In genomic region chr20:24677626-24678328, GRCh38 we compare ENCODE assay signal across 19 cellular contexts.
DNase-seq lines count a peak whose midpoint lies in the region; ATAC-seq and TF ChIP-seq lines count a peak whose summit lies in the region.
"Had no signal": no experiment of that assay in that cellular context is flagged by ENCODE, and none has a peak within 500 bp of the region (broad histone marks: within the 10 kb centered on the region; RNA-seq: fewer than 3 reads in every experiment).

No MANE protein-coding gene starts in this region.

- WGBS in sigmoid colon, 2 donors, result 67 to 82% methylated on average over 9 of the region's 9 CpGs

- intact Hi-C loops in sigmoid colon (cut with DNase I), result no loop called here
- intact Hi-C loops in PC-3 (cut with micrococcal nuclease), result no loop called here

- no peak overlapping the region for H3K4me3 Mint-ChIP-seq in GM23338

- H3K9me3 Mint-ChIP-seq in GM23338, result peaks cover 4% of the 10 kb centered on the region; the same call in 1 of the 3 replicates
- H3K9me3 Mint-ChIP-seq: CD4-positive, alpha-beta memory T cell had no signal

- CTCF ChIA-PET in PC-3 (lab: Charles Lee), result no interaction called here

- H3K36me3 ChIP-seq in GM23338 (ENCODE audit: insufficient read depth) (no peaks in the 10 kb centered on the region), RWPE2 (ENCODE audit: low read depth) (no peaks in the 10 kb centered on the region), sigmoid colon (no peaks in the 10 kb centered on the region), PC-3 (ENCODE audit: low read depth, low read length) (no peaks in the 10 kb centered on the region)

- H3K27me3 ChIP-seq in GM23338 (ENCODE audit: insufficient read depth), result no peaks in the 10 kb centered on the region
- no peaks in the 10 kb centered on the region for H3K27me3 ChIP-seq in RWPE2 (ENCODE audit: insufficient read depth, poor library complexity, severe bottlenecking)
- H3K27me3 ChIP-seq in sigmoid colon, result no peaks in the 10 kb centered on the region
- H3K27me3 ChIP-seq in PC-3 (ENCODE audit: low read length), result 0 out of 2 replicates have a peak, but pooled peaks cover 3% of the 10 kb centered on the region

- ATAC-seq in GM23338 (peak; percentile 59), RWPE2 (ENCODE audit: low read depth) (no peak), PC-3 (no peak)

- H3K9me3 ChIP-seq in RWPE2 (ENCODE audit: severe bottlenecking) (no peaks in the 10 kb centered on the region), sigmoid colon (no peaks in the 10 kb centered on the region), PC-3 (ENCODE audit: low read length) (no peaks in the 10 kb centered on the region)

- DNase-seq in GM23338 (ENCODE audit: low spot score) (peak; percentile 3), RWPE2 (ENCODE audit: low spot score) (peak; percentile 9), iPS-NIHi7 (ENCODE audit: extremely low spot score) (peak; percentile 35), sigmoid colon (peak; percentile 27), RKO (ENCODE audit: low spot score) (no peak), PC-3 (no peak), midbrain (lab: John Stamatoyannopoulos, UW) (no peak)
- DNase-seq: Calu3; CD4-positive, alpha-beta memory T cell; DMS53; GM23248; KBM-7; MV-4-11; NCI-H1417 treated with DMSO at 0.1 percent for 48 hours; NCI-H1930; NCI-H2171; NCI-H446; PC-9 had no signal

- H3K27me3 Mint-ChIP-seq in GM23338 (ENCODE audit: insufficient read depth, low read depth, poor library complexity), result peaks cover 13% of the 10 kb centered on the region

- peaks cover 4% of the 10 kb centered on the region; the same call in 1 of the 3 replicates for H3K4me1 Mint-ChIP-seq in GM23338
- H3K4me1 Mint-ChIP-seq: CD4-positive, alpha-beta memory T cell had no signal

- H3F3A ChIP-seq in GM23338 (replicated peaks; ENCODE audit: low read depth) (no peaks in the 10 kb centered on the region), PC-3 (ENCODE audit: low read length, unreplicated experiment) (no peaks in the 10 kb centered on the region)

- H3K9ac ChIP-seq in PC-3 (ENCODE audit: low read length), result no peak overlapping the region
- H3K9ac ChIP-seq: GM23248 had no signal

- TF ChIP-seq CTCF in GM23338 (conservative IDR thresholded peaks at IDR 0.05; ENCODE audit: low read depth in 2 of 2) (peak in 1 of 2 experiments; percentile 30; a peak in 2 of 4 replicates), RWPE2 (IDR thresholded peaks at IDR 0.05; ENCODE audit: poor library complexity, severe bottlenecking) (no peak), sigmoid colon (IDR thresholded peaks at IDR 0.05) (no peak), PC-3 (conservative IDR thresholded peaks at IDR 0.05; ENCODE audit: low read depth, low read length) (no peak)

- H3K27ac ChIP-seq in GM23338 (ENCODE audit: low read depth), result no peak overlapping the region
- H3K27ac ChIP-seq in RWPE2 (ENCODE audit: poor library complexity, severe bottlenecking), result no peak overlapping the region
- H3K27ac ChIP-seq in sigmoid colon, result no peak overlapping the region
- H3K27ac ChIP-seq in PC-3 (ENCODE audit: low read length), result no peak overlapping the region
- H3K27ac ChIP-seq: GM23248, PC-9, SK-N-MC had no signal

- no peak for TF ChIP-seq EP300 in sigmoid colon (IDR thresholded peaks at IDR 0.05)

- H2AFZ ChIP-seq in GM23338, result no peak overlapping the region
- H2AFZ ChIP-seq in PC-3 (ENCODE audit: low read length), result no peak overlapping the region
- H2AFZ ChIP-seq: GM23248, PC-9 had no signal

- no peaks in the 10 kb centered on the region for H3K4me1 ChIP-seq in GM23338 (ENCODE audit: insufficient read depth)
- peaks cover 10% of the 10 kb centered on the region for H3K4me1 ChIP-seq in RWPE2 (ENCODE audit: insufficient read depth, poor library complexity, severe bottlenecking)
- peaks cover 0 to 9% (median 6%) of the 10 kb centered on the region in 4 donors for H3K4me1 ChIP-seq in sigmoid colon
- peaks cover 14% of the 10 kb centered on the region for H3K4me1 ChIP-seq in PC-3 (ENCODE audit: insufficient read depth, low read length)

- H3K4me2 ChIP-seq in GM23338 (no peak overlapping the region), PC-3 (ENCODE audit: low read length) (no peak overlapping the region)
- H3K4me2 ChIP-seq: PC-9 had no signal

- POLR2A ChIA-PET in PC-3 (lab: Charles Lee; ENCODE audit: unreplicated experiment), result interaction anchor here (0.6 kb wide), 1 partner anchor 1040 kb away, joined by 3 read pairs; the partner anchor contains the start of gene CST3

- H3K36me3 Mint-ChIP-seq in GM23338 (ENCODE audit: low read depth), result no peaks in the 10 kb centered on the region; the same call in 2 of the 3 replicates
- H3K36me3 Mint-ChIP-seq: CD4-positive, alpha-beta memory T cell had no signal

- no peak for TF ChIP-seq POLR2A in sigmoid colon (IDR thresholded peaks at IDR 0.05)

- H3K79me2 ChIP-seq in GM23338 (replicated peaks; ENCODE audit: insufficient read depth) (no peaks in the 10 kb centered on the region), PC-3 (ENCODE audit: low read length) (no peaks in the 10 kb centered on the region)

- H3K4me3 ChIP-seq in GM23338 (no peak overlapping the region), RWPE2 (ENCODE audit: severe bottlenecking) (no peak overlapping the region), sigmoid colon (no peak overlapping the region), PC-3 (ENCODE audit: low read length) (no peak overlapping the region)
- H3K4me3 ChIP-seq: GM23248, PC-9, SK-N-MC had no signal

- no TSS peak for BruUV-seq in PC-3 (replicated peaks; lab: Mats Ljungman, UMichigan)

- H3K27ac Mint-ChIP-seq in GM23338, result no peak overlapping the region
- H3K27ac Mint-ChIP-seq: CD4-positive, alpha-beta memory T cell had no signal

- H4K20me1 ChIP-seq in GM23338 (replicated peaks; ENCODE audit: insufficient read depth), result no peaks in the 10 kb centered on the region; the same call in 1 of the 2 replicates
- H4K20me1 ChIP-seq in PC-3 (ENCODE audit: low read length), result no peaks in the 10 kb centered on the region

- H3K9me2 ChIP-seq in GM23338 (ENCODE audit: insufficient read depth), result 0 out of 2 replicates have a peak, but pooled peaks cover 7% of the 10 kb centered on the region
- H3K9me2 ChIP-seq in PC-3 (replicated peaks; ENCODE audit: low read length), result no peaks in the 10 kb centered on the region

TF ChIP-seq in GM23338, 12 proteins besides CTCF, POLR2A, EP300 and RAD21:
- TF ChIP-seq EZH2phosphoT487 (IDR thresholded peaks at IDR 0.05; ENCODE audit: unreplicated experiment) (no peak), EZH2 (IDR thresholded peaks at IDR 0.05; ENCODE audit: low read depth, unreplicated experiment) (no peak), ZNF331 (CRISPR knock-in tag; IDR thresholded peaks at IDR 0.05; ENCODE audit: low read depth) (no peak), CREB1 (CRISPR knock-in tag; IDR thresholded peaks at IDR 0.05; ENCODE audit: low read depth) (no peak), STAT1 (IDR thresholded peaks at IDR 0.05; ENCODE audit: unreplicated experiment) (no peak), ZNF114 (CRISPR knock-in tag; IDR thresholded peaks at IDR 0.05) (no peak), NANOG (IDR thresholded peaks at IDR 0.05; ENCODE audit: borderline replicate concordance) (no peak)

Comparison
In these comparisons a context has a peak if more than half of its experiments do, and no peak if none do; other contexts are left out.
1. DNase-seq: peak in GM23338 (single experiment), RWPE2 (single experiment), iPS-NIHi7 (single experiment) and sigmoid colon (single experiment); none in RKO (single experiment), PC-3 (single experiment) and midbrain (single experiment).